2 cellular contexts compared by ENCODE assay signal in genomic region chr17:42457107-42457787, GRCh38.
TF ChIP-seq lines count a peak whose summit lies in the region.

No MANE protein-coding gene starts in this region.

TF ChIP-seq in A549, 52 proteins besides CTCF, POLR2A, EP300 and RAD21:
- TF ChIP-seq MAFK (IDR thresholded peaks at IDR 0.05; ENCODE audit: partially characterized antibody) (peak; percentile 20), ESRRA (IDR thresholded peaks at IDR 0.05; ENCODE audit: borderline replicate concordance, low read length) (no peak)

TF ChIP-seq in GM12878, 131 proteins besides CTCF, POLR2A, EP300 and RAD21 (continues in another document):
- TF ChIP-seq SUPT20H (IDR thresholded peaks at IDR 0.05; ENCODE audit: borderline replicate concordance, control insufficient read depth, low read depth, low read length), result no peak
- TF ChIP-seq, protein P1, sequence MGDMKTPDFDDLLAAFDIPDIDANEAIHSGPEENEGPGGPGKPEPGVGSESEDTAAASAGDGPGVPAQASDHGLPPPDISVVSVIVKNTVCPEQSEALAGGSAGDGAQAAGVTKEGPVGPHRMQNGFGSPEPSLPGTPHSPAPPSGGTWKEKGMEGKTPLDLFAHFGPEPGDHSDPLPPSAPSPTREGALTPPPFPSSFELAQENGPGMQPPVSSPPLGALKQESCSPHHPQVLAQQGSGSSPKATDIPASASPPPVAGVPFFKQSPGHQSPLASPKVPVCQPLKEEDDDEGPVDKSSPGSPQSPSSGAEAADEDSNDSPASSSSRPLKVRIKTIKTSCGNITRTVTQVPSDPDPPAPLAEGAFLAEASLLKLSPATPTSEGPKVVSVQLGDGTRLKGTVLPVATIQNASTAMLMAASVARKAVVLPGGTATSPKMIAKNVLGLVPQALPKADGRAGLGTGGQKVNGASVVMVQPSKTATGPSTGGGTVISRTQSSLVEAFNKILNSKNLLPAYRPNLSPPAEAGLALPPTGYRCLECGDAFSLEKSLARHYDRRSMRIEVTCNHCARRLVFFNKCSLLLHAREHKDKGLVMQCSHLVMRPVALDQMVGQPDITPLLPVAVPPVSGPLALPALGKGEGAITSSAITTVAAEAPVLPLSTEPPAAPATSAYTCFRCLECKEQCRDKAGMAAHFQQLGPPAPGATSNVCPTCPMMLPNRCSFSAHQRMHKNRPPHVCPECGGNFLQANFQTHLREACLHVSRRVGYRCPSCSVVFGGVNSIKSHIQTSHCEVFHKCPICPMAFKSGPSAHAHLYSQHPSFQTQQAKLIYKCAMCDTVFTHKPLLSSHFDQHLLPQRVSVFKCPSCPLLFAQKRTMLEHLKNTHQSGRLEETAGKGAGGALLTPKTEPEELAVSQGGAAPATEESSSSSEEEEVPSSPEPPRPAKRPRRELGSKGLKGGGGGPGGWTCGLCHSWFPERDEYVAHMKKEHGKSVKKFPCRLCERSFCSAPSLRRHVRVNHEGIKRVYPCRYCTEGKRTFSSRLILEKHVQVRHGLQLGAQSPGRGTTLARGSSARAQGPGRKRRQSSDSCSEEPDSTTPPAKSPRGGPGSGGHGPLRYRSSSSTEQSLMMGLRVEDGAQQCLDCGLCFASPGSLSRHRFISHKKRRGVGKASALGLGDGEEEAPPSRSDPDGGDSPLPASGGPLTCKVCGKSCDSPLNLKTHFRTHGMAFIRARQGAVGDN (IDR thresholded peaks at IDR 0.05), result 0 out of 2 replicates have a peak, but pooled peaks have one; percentile 23
- peak; percentile 44; the same call in 1 of the 2 replicates for TF ChIP-seq TCF7 (IDR thresholded peaks at IDR 0.05; ENCODE audit: borderline replicate concordance)
- TF ChIP-seq KAT2A (conservative IDR thresholded peaks at IDR 0.05; ENCODE audit: control insufficient read depth, low read depth, low read length), result no peak
- TF ChIP-seq KDM1A (IDR thresholded peaks at IDR 0.05; ENCODE audit: borderline replicate concordance), result no peak
- TF ChIP-seq ZNF24 (IDR thresholded peaks at IDR 0.05), result 0 out of 2 replicates have a peak, but pooled peaks have one; percentile 34
- TF ChIP-seq, protein P2, sequence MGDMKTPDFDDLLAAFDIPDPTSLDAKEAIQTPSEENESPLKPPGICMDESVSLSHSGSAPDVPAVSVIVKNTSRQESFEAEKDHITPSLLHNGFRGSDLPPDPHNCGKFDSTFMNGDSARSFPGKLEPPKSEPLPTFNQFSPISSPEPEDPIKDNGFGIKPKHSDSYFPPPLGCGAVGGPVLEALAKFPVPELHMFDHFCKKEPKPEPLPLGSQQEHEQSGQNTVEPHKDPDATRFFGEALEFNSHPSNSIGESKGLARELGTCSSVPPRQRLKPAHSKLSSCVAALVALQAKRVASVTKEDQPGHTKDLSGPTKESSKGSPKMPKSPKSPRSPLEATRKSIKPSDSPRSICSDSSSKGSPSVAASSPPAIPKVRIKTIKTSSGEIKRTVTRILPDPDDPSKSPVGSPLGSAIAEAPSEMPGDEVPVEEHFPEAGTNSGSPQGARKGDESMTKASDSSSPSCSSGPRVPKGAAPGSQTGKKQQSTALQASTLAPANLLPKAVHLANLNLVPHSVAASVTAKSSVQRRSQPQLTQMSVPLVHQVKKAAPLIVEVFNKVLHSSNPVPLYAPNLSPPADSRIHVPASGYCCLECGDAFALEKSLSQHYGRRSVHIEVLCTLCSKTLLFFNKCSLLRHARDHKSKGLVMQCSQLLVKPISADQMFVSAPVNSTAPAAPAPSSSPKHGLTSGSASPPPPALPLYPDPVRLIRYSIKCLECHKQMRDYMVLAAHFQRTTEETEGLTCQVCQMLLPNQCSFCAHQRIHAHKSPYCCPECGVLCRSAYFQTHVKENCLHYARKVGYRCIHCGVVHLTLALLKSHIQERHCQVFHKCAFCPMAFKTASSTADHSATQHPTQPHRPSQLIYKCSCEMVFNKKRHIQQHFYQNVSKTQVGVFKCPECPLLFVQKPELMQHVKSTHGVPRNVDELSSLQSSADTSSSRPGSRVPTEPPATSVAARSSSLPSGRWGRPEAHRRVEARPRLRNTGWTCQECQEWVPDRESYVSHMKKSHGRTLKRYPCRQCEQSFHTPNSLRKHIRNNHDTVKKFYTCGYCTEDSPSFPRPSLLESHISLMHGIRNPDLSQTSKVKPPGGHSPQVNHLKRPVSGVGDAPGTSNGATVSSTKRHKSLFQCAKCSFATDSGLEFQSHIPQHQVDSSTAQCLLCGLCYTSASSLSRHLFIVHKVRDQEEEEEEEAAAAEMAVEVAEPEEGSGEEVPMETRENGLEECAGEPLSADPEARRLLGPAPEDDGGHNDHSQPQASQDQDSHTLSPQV (IDR thresholded peaks at IDR 0.05), result peak; percentile 63; the same call in 1 of the 2 replicates
- TF ChIP-seq DPF2 (IDR thresholded peaks at IDR 0.05), result peak; percentile 55; the same call in 1 of the 2 replicates
- peak; percentile 39; the same call in 1 of the 2 replicates for TF ChIP-seq CREB1 (IDR thresholded peaks at IDR 0.05; ENCODE audit: low read depth)
- peak; percentile 58; the same call in 1 of the 2 replicates for TF ChIP-seq BACH1 (IDR thresholded peaks at IDR 0.05; ENCODE audit: borderline replicate concordance)
- TF ChIP-seq SPI1 (IDR thresholded peaks at IDR 0.05; ENCODE audit: borderline replicate concordance, insufficient read depth, low read depth, low read length), result peak; percentile 89
- TF ChIP-seq, protein P3, sequence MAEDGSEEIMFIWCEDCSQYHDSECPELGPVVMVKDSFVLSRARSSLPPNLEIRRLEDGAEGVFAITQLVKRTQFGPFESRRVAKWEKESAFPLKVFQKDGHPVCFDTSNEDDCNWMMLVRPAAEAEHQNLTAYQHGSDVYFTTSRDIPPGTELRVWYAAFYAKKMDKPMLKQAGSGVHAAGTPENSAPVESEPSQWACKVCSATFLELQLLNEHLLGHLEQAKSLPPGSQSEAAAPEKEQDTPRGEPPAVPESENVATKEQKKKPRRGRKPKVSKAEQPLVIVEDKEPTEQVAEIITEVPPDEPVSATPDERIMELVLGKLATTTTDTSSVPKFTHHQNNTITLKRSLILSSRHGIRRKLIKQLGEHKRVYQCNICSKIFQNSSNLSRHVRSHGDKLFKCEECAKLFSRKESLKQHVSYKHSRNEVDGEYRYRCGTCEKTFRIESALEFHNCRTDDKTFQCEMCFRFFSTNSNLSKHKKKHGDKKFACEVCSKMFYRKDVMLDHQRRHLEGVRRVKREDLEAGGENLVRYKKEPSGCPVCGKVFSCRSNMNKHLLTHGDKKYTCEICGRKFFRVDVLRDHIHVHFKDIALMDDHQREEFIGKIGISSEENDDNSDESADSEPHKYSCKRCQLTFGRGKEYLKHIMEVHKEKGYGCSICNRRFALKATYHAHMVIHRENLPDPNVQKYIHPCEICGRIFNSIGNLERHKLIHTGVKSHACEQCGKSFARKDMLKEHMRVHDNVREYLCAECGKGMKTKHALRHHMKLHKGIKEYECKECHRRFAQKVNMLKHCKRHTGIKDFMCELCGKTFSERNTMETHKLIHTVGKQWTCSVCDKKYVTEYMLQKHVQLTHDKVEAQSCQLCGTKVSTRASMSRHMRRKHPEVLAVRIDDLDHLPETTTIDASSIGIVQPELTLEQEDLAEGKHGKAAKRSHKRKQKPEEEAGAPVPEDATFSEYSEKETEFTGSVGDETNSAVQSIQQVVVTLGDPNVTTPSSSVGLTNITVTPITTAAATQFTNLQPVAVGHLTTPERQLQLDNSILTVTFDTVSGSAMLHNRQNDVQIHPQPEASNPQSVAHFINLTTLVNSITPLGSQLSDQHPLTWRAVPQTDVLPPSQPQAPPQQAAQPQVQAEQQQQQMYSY (CRISPR knock-in tag; IDR thresholded peaks at IDR 0.05), result no peak
- peak; percentile 32 for TF ChIP-seq ATF7 (IDR thresholded peaks at IDR 0.05; ENCODE audit: low read depth)
- 0 out of 2 replicates have a peak, but pooled peaks have one; percentile 35 for TF ChIP-seq ZNF217 (IDR thresholded peaks at IDR 0.05)
- TF ChIP-seq IKZF1 (conservative IDR thresholded peaks at IDR 0.05), result peak; percentile 92
- TF ChIP-seq EED (IDR thresholded peaks at IDR 0.05; ENCODE audit: low read depth), result peak; percentile 48; the same call in 1 of the 2 replicates
- TF ChIP-seq FOXM1 (IDR thresholded peaks at IDR 0.05; ENCODE audit: low read depth, low read length), result no peak; the same call in none of the 2 replicates
- TF ChIP-seq POU2F2 (IDR thresholded peaks at IDR 0.05; ENCODE audit: borderline replicate concordance, low read depth, low read length), result peak; percentile 27; the same call in 1 of the 3 replicates
- TF ChIP-seq CEBPZ (IDR thresholded peaks at IDR 0.05; ENCODE audit: low read depth, low read length), result no peak
- TF ChIP-seq ATF2 (IDR thresholded peaks at IDR 0.05; ENCODE audit: low read length), result peak; percentile 75
- TF ChIP-seq MEF2B (IDR thresholded peaks at IDR 0.05; ENCODE audit: partially characterized antibody, poor library complexity, severe bottlenecking), result peak; percentile 60
- peak; percentile 80 for TF ChIP-seq MEF2A (IDR thresholded peaks at IDR 0.05; ENCODE audit: insufficient read depth, low read depth, low read length)
- TF ChIP-seq RUNX3 (IDR thresholded peaks at IDR 0.05; ENCODE audit: low read length), result peak; percentile 97
- TF ChIP-seq BHLHE40 (IDR thresholded peaks at IDR 0.05; ENCODE audit: borderline replicate concordance in 1 of 2, low read depth in 2 of 2, low read length in 1 of 2), result peak in 1 of 2 experiments; percentile 41; a peak in 2 of 4 replicates
- TF ChIP-seq MTA3 (IDR thresholded peaks at IDR 0.05; ENCODE audit: borderline replicate concordance, low read length), result peak; percentile 72; the same call in 1 of the 2 replicates
- TF ChIP-seq NKRF (conservative IDR thresholded peaks at IDR 0.05), result peak; percentile 36; the same call in 1 of the 2 replicates
- 0 out of 2 replicates have a peak, but pooled peaks have one; percentile 29 for TF ChIP-seq CREM (IDR thresholded peaks at IDR 0.05; ENCODE audit: low read depth)
- TF ChIP-seq, protein P4, sequence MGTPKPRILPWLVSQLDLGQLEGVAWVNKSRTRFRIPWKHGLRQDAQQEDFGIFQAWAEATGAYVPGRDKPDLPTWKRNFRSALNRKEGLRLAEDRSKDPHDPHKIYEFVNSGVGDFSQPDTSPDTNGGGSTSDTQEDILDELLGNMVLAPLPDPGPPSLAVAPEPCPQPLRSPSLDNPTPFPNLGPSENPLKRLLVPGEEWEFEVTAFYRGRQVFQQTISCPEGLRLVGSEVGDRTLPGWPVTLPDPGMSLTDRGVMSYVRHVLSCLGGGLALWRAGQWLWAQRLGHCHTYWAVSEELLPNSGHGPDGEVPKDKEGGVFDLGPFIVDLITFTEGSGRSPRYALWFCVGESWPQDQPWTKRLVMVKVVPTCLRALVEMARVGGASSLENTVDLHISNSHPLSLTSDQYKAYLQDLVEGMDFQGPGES (IDR thresholded peaks at IDR 0.05), result no peak
- TF ChIP-seq CHD1 (IDR thresholded peaks at IDR 0.05; ENCODE audit: low read depth, low read length), result no peak
- 0 out of 2 replicates have a peak, but pooled peaks have one; percentile 52 for TF ChIP-seq TBL1XR1 (IDR thresholded peaks at IDR 0.05; ENCODE audit: low read depth, low read length)
- TF ChIP-seq, protein P5, sequence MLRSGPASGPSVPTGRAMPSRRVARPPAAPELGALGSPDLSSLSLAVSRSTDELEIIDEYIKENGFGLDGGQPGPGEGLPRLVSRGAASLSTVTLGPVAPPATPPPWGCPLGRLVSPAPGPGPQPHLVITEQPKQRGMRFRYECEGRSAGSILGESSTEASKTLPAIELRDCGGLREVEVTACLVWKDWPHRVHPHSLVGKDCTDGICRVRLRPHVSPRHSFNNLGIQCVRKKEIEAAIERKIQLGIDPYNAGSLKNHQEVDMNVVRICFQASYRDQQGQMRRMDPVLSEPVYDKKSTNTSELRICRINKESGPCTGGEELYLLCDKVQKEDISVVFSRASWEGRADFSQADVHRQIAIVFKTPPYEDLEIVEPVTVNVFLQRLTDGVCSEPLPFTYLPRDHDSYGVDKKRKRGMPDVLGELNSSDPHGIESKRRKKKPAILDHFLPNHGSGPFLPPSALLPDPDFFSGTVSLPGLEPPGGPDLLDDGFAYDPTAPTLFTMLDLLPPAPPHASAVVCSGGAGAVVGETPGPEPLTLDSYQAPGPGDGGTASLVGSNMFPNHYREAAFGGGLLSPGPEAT (IDR thresholded peaks at IDR 0.05; ENCODE audit: low read depth), result peak; percentile 86
- TF ChIP-seq BCL11A (IDR thresholded peaks at IDR 0.05; ENCODE audit: low read depth, low read length), result 0 out of 2 replicates have a peak, but pooled peaks have one; percentile 63
- TF ChIP-seq FOXK2 (IDR thresholded peaks at IDR 0.05), result no peak
